Comparison of ENCODE assay signal across 25 cellular contexts in genomic region chr5:96243862-96244261, GRCh38.
"Had no signal": no experiment of that assay in that cellular context is flagged by ENCODE, and none has a peak within 500 bp of the region (broad histone marks: within the 10 kb centered on the region; RNA-seq: fewer than 3 reads in every experiment).

No MANE protein-coding gene starts in this region.

- H3K27ac Mint-ChIP-seq: activated CD8-positive, alpha-beta T cell treated with anti-CD3 and anti-CD28 coated beads for 36 hours; activated naive CD8-positive, alpha-beta T cell treated with anti-CD3 and anti-CD28 coated beads, Interleukin-2, amount 10 ng/mL, durations not matched to agents 7 days and 5 days; activated T-helper 2 cell treated with anti-CD3 and anti-CD28 coated beads, Interferon-gamma antibody, Interleukin-2, Interleukin-4, amounts not matched to agents 10 μg/mL and 5 μg/mL and 100 μg/mL, durations not matched to agents 14 hours and 24 hours and 36 hours; brain; effector memory CD8-positive, alpha-beta T cell; naive B cell had no signal

- H3K36me3 ChIP-seq: pancreas, sigmoid colon, thyroid gland had no signal

- DNase-seq: activated CD4-positive, alpha-beta T cell treated with anti-CD3 and anti-CD28 coated beads for 48 hours; activated CD4-positive, CD25-positive, alpha-beta regulatory T cell; activated CD8-positive, alpha-beta T cell treated with anti-CD3 and anti-CD28 coated beads for 36 hours; activated naive CD4-positive, alpha-beta T cell treated with Interleukin-2 at 50 U/mL for 16 hours; activated naive CD8-positive, alpha-beta T cell treated with anti-CD3 and anti-CD28 coated beads, Interleukin-2, amount 10 ng/mL, durations not matched to agents 7 days and 5 days; activated T-cell treated with anti-CD3 and anti-CD28 coated beads, Interleukin-2, amount 50 U/mL, for 1 hour; anterior cingulate cortex; caudate nucleus; effector memory CD8-positive, alpha-beta T cell; glutamatergic neuron; hippocampal formation; islet precursor cell; naive B cell; pancreas; sigmoid colon; stimulated activated CD4-positive, alpha-beta T cell treated with anti-CD3 and anti-CD28 coated beads, Interleukin-12 subunit alpha, Interleukin-12 subunit beta, amount 100 ng/mL, for 4 hours; stimulated activated CD4-positive, alpha-beta T cell treated with anti-CD3 and anti-CD28 coated beads, Interleukin-1b, Interleukin-23, amount 100 ng/mL, for 48 hours; stimulated activated CD8-positive, alpha-beta memory T cell treated with anti-CD3 and anti-CD28 coated beads, Interleukin-4, amount 100 ng/mL, for 48 hours; stimulated activated naive CD4-positive, alpha-beta T cell; T-helper 9 cell; thyroid gland had no signal

- H3K9me3 ChIP-seq: pancreas, sigmoid colon, thyroid gland had no signal

- H3K4me3 Mint-ChIP-seq: activated CD8-positive, alpha-beta T cell treated with anti-CD3 and anti-CD28 coated beads for 36 hours; activated naive CD8-positive, alpha-beta T cell treated with anti-CD3 and anti-CD28 coated beads, Interleukin-2, amount 10 ng/mL, durations not matched to agents 7 days and 5 days; brain; effector memory CD8-positive, alpha-beta T cell; naive B cell; neural crest cell had no signal

- H3K27me3 ChIP-seq: pancreas, sigmoid colon, thyroid gland had no signal

- H3K36me3 Mint-ChIP-seq: activated naive CD8-positive, alpha-beta T cell treated with anti-CD3 and anti-CD28 coated beads, Interleukin-2, amount 10 ng/mL, durations not matched to agents 7 days and 5 days; brain; naive B cell had no signal

- H3K4me3 ChIP-seq: pancreas, sigmoid colon, thyroid gland had no signal

- H3K27ac ChIP-seq: sigmoid colon had no signal

- H3K4me1 Mint-ChIP-seq: naive B cell had no signal

- H3K9me3 Mint-ChIP-seq: activated CD8-positive, alpha-beta T cell treated with anti-CD3 and anti-CD28 coated beads for 36 hours; activated naive CD8-positive, alpha-beta T cell treated with anti-CD3 and anti-CD28 coated beads, Interleukin-2, amount 10 ng/mL, durations not matched to agents 7 days and 5 days; activated T-helper 2 cell treated with anti-CD3 and anti-CD28 coated beads, Interferon-gamma antibody, Interleukin-2, Interleukin-4, amounts not matched to agents 10 μg/mL and 5 μg/mL and 100 μg/mL, durations not matched to agents 14 hours and 24 hours and 36 hours; effector memory CD8-positive, alpha-beta T cell; neural crest cell had no signal

- ATAC-seq: activated CD8-positive, alpha-beta T cell treated with anti-CD3 and anti-CD28 coated beads for 36 hours; effector memory CD8-positive, alpha-beta T cell; left lobe of liver had no signal

- H3K27me3 Mint-ChIP-seq: brain had no signal
